Comparison of ENCODE assay signal across 1 cellular context in the genomic region with DNA sequence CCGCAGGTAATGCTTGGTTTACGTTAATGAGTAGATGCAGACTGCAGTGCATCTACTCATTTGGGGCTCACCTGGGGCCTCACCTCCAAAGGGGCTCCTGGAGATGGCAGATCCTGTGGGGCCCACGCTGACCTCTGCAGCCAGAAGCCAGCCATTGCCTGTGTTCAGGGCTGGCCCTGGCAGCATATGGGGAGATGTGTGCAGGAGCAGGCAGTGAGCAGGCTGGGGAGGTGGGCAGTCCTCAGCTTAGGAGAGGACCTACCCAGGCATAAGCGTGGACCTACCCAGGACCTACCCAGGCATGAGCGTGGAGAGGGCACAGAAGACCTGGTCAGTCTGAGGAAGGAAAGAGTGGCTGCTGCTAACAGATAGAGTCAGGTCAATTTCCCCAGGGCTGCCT.
TF ChIP-seq lines count a peak whose summit lies in the region.

No MANE protein-coding gene starts in this region.

TF ChIP-seq in H1, 55 proteins besides CTCF, POLR2A, EP300 and RAD21 (continued from another document):
- TF ChIP-seq ATF2 (IDR thresholded peaks at IDR 0.05; ENCODE audit: low read length) (no peak), POLR2AphosphoS5 (IDR thresholded peaks at IDR 0.05; ENCODE audit: low read depth, low read length) (no peak), SIRT6 (IDR thresholded peaks at IDR 0.05; ENCODE audit: low read length) (no peak), ASH2L (IDR thresholded peaks at IDR 0.05; ENCODE audit: low read length) (no peak), GABPA (IDR thresholded peaks at IDR 0.05; ENCODE audit: borderline replicate concordance, insufficient read depth, low read length) (no peak), RBBP5 (IDR thresholded peaks at IDR 0.05; ENCODE audit: borderline replicate concordance, low read depth, low read length) (no peak), CHD1 (IDR thresholded peaks at IDR 0.05; ENCODE audit: low read depth, low read length) (no peak), BCL11A (IDR thresholded peaks at IDR 0.05; ENCODE audit: low read depth in 2 of 2, low read length in 2 of 2) (no peak), BRCA1 (IDR thresholded peaks at IDR 0.05; ENCODE audit: low read depth, low read length) (no peak)
TF ChIP-seq in H1: peak in this region for 0.
